In genomic region chr9:19998823-19999455, GRCh38 we compare ENCODE assay signal across 11 cellular contexts.
DNase-seq lines count a peak whose midpoint lies in the region; ATAC-seq, FAIRE-seq and TF ChIP-seq lines count a peak whose summit lies in the region.
"Had no signal": no experiment of that assay in that cellular context is flagged by ENCODE, and none has a peak within 500 bp of the region (broad histone marks: within the 10 kb centered on the region; RNA-seq: fewer than 3 reads in every experiment).

No MANE protein-coding gene starts in this region.

- H4K20me1 ChIP-seq in astrocyte (ENCODE audit: insufficient read depth, low read length): no peaks in the 10 kb centered on the region

- H3K4me1 Mint-ChIP-seq in natural killer cell treated with Interleukin-12 subunit alpha and Interleukin-12 subunit beta and Interleukin-15 and Interleukin-18, amount 100 ng/mL, for 72 hours (ENCODE audit: low read depth in 2 of 2): peaks cover 31 to 44% of the 10 kb centered on the region in 2 donors
- H3K4me1 Mint-ChIP-seq in natural killer cell (peaks cover 6 to 16% of the 10 kb centered on the region in 2 donors), astrocyte (ENCODE audit: low read depth, unreplicated experiment) (peaks cover 43% of the 10 kb centered on the region)

- intact Hi-C loops in natural killer cell (cut with micrococcal nuclease): no loop called here
- intact Hi-C loops in Right ventricle myocardium superior (cut with DNase I): no loop called here

- no peaks in the 10 kb centered on the region for H3K27me3 ChIP-seq in astrocyte (ENCODE audit: insufficient read depth, low read length)

- peaks cover 0 to under 1% of the 10 kb centered on the region in 2 donors for H3K27me3 Mint-ChIP-seq in natural killer cell treated with Interleukin-12 subunit alpha and Interleukin-12 subunit beta and Interleukin-15 and Interleukin-18, amount 100 ng/mL, for 72 hours
- peaks cover 0 to 3% of the 10 kb centered on the region in 2 donors for H3K27me3 Mint-ChIP-seq in natural killer cell (ENCODE audit: low read depth in 2 of 2)
- H3K27me3 Mint-ChIP-seq in astrocyte (ENCODE audit: low read depth, unreplicated experiment): no peaks in the 10 kb centered on the region

- TF ChIP-seq CTCF in natural killer cell (IDR thresholded peaks at IDR 0.05): no peak
- TF ChIP-seq CTCF in astrocyte (IDR thresholded peaks at IDR 0.05; ENCODE audit: insufficient read depth, low read depth, low read length): no peak

- H3K9me3 Mint-ChIP-seq in natural killer cell treated with Interleukin-12 subunit alpha and Interleukin-12 subunit beta and Interleukin-15 and Interleukin-18, amount 100 ng/mL, for 72 hours: peaks cover 12% of the 10 kb centered on the region
- H3K9me3 Mint-ChIP-seq in natural killer cell: peaks cover 0 to 2% of the 10 kb centered on the region in 2 donors
- peaks cover 2% of the 10 kb centered on the region for H3K9me3 Mint-ChIP-seq in astrocyte (ENCODE audit: unreplicated experiment)
- H3K9me3 Mint-ChIP-seq: mesothelial cell of epicardium had no signal

- H3K9ac ChIP-seq in astrocyte (ENCODE audit: low read length): peak overlapping the region; percentile 51

- H3K27ac ChIP-seq in astrocyte (ENCODE audit: low read depth, low read length): peak overlapping the region; percentile 79

- peak; percentile 41 to 55 for ATAC-seq in natural killer cell treated with Interleukin-12 subunit alpha and Interleukin-12 subunit beta and Interleukin-15 and Interleukin-18, amount 100 ng/mL, for 72 hours
- ATAC-seq in natural killer cell: no peak
- peak; percentile 29 for ATAC-seq in HG02981 (IDR thresholded peaks at IDR 0.05; ENCODE audit: unreplicated experiment)
- ATAC-seq in Right ventricle myocardium superior (ENCODE audit: poor library complexity): no peak
- no peak for ATAC-seq in HG03521 (IDR thresholded peaks at IDR 0.05; ENCODE audit: unreplicated experiment)

- H3K36me3 ChIP-seq in astrocyte (ENCODE audit: insufficient read depth, low read length): no peaks in the 10 kb centered on the region

- no peak for DNase-seq in natural killer cell treated with Interleukin-12 subunit alpha and Interleukin-12 subunit beta and Interleukin-15 and Interleukin-18, amount 100 ng/mL, for 72 hours (ENCODE audit: low spot score)
- DNase-seq in natural killer cell: no peak
- DNase-seq in astrocyte (ENCODE audit: low read depth): peak; percentile 44
- DNase-seq in HT-29 (ENCODE audit: low spot score): no peak
- no peak for DNase-seq in Right ventricle myocardium superior
- DNase-seq in Ammon's horn (ENCODE audit: low spot score): no peak
- DNase-seq: effector memory CD4-positive, alpha-beta T cell; NCI-H1694 treated with DMSO at 0.1 percent for 48 hours had no signal

- no peak for FAIRE-seq in astrocyte (lab: Jason Lieb, UNC)

- peak overlapping the region; percentile 96 to 99 for H3K27ac Mint-ChIP-seq in natural killer cell treated with Interleukin-12 subunit alpha and Interleukin-12 subunit beta and Interleukin-15 and Interleukin-18, amount 100 ng/mL, for 72 hours
- H3K27ac Mint-ChIP-seq in natural killer cell (peak overlapping the region in 1 of 2 donors; percentile 28), astrocyte (ENCODE audit: unreplicated experiment) (peak overlapping the region; percentile 97)
- H3K27ac Mint-ChIP-seq: mesothelial cell of epicardium had no signal

- peak overlapping the region; percentile 1 for H2AFZ ChIP-seq in astrocyte (ENCODE audit: low read depth, low read length)

- no peaks in the 10 kb centered on the region for H3K9me3 ChIP-seq in astrocyte (ENCODE audit: insufficient read depth, low read depth, low read length)

- peaks cover 25% of the 10 kb centered on the region for H3K4me1 ChIP-seq in astrocyte (ENCODE audit: insufficient read depth, low read length)

- peaks cover 26% of the 10 kb centered on the region for H3K36me3 Mint-ChIP-seq in natural killer cell treated with Interleukin-12 subunit alpha and Interleukin-12 subunit beta and Interleukin-15 and Interleukin-18, amount 100 ng/mL, for 72 hours
- H3K36me3 Mint-ChIP-seq in natural killer cell (no peaks in the 10 kb centered on the region), astrocyte (ENCODE audit: low read depth, unreplicated experiment) (no peaks in the 10 kb centered on the region)
- H3K36me3 Mint-ChIP-seq: mesothelial cell of epicardium had no signal

- H3K79me2 ChIP-seq in astrocyte (ENCODE audit: insufficient read depth, low read length): no peaks in the 10 kb centered on the region

- peak overlapping the region; percentile 81 for H3K4me3 Mint-ChIP-seq in natural killer cell treated with Interleukin-12 subunit alpha and Interleukin-12 subunit beta and Interleukin-15 and Interleukin-18, amount 100 ng/mL, for 72 hours
- H3K4me3 Mint-ChIP-seq in natural killer cell (no peak overlapping the region), astrocyte (ENCODE audit: unreplicated experiment) (peak overlapping the region; percentile 58)
- H3K4me3 Mint-ChIP-seq: mesothelial cell of epicardium had no signal

- H3K4me3 ChIP-seq in astrocyte (ENCODE audit: insufficient read depth, low read depth, low read length): no peak overlapping the region

- H3K4me2 ChIP-seq in astrocyte (ENCODE audit: low read length): peak overlapping the region; percentile 57

Comparison
In these comparisons a context has a peak if more than half of its experiments do, and no peak if none do; other contexts are left out.
1. ATAC-seq: peak in natural killer cell treated with Interleukin-12 subunit alpha and Interleukin-12 subunit beta and Interleukin-15 and Interleukin-18, amount 100 ng/mL, for 72 hours (2 of 2) and HG02981 (single experiment); none in natural killer cell (0 of 3), Right ventricle myocardium superior (single experiment) and HG03521 (single experiment).